In the genomic region with DNA sequence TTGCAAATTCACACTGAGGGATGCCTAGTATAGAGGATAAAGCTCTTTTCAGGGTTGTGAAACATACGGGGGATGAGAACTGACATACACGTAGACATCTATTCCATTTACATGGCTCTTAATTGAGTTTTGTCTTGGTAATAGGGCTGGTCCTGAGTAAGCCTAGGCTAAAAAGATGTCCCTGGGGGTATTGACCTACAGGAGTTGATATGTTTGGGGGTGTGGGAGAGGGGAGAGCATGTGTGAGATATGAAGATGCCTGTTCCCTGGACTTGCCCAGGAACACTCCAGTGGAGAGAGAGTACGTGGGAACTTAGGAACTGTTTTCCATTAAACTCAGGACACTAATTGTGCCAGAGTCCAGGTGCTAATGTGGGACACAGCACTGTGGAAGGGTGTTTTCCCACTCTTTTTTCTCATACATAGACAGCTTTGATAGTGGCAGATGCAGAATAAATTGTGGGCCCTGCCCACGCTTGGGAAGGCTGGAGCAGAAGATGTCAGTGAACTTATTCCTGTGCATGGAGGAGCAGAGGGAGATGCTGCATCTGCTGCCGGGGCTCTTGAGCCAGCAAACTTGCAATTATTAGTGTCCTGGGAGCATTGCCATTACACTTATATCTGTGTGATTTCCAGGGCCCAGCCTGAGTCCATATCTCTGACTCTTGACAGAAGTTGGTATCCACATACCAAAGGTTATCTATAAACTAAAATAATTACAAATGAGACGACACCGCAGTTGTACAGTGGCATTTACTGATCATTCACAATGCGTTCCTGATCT, we compare ENCODE assay signal across 32 cellular contexts. TPM values are rescaled to one million over a fixed set of nuclear protein-coding genes. Genes with fewer than 3 reads are reported as not detected.
DNase-seq lines count a peak whose midpoint lies in the region; ATAC-seq, FAIRE-seq and TF ChIP-seq lines count a peak whose summit lies in the region.
"Had no signal": no experiment of that assay in that cellular context is flagged by ENCODE, and none has a peak within 500 bp of the region (broad histone marks: within the 10 kb centered on the region; RNA-seq: fewer than 3 reads in every experiment).

No MANE protein-coding gene starts in this region.

- H3K36me3 ChIP-seq in heart left ventricle (no peaks in the 10 kb centered on the region), tibial artery (no peaks in the 10 kb centered on the region), prostate gland (no peaks in the 10 kb centered on the region), kidney (ENCODE audit: control insufficient read depth in 1 of 2, insufficient read depth in 2 of 2, low read length in 2 of 2) (no peaks in the 10 kb centered on the region)
- H3K36me3 ChIP-seq: breast epithelium, neural progenitor cell, upper lobe of right lung had no signal

- H3K4me1 ChIP-seq in heart left ventricle (peaks cover 3 to 63% (median 40%) of the 10 kb centered on the region in 12 donors), tibial artery (peaks cover 0 to 93% (median 35%) of the 10 kb centered on the region in 4 donors), prostate gland (replicated peaks) (no peaks in the 10 kb centered on the region), kidney (ENCODE audit: control insufficient read depth in 1 of 2, insufficient read depth in 1 of 2, low read depth in 1 of 2, low read length in 2 of 2) (peaks cover 0 to 5% of the 10 kb centered on the region in 2 donors)
- H3K4me1 ChIP-seq: neural progenitor cell, upper lobe of right lung had no signal

- H3K4me3 Mint-ChIP-seq in neural crest cell, result no peak overlapping the region
- no peak overlapping the region for H3K4me3 Mint-ChIP-seq in T-helper 2 cell treated with Interferon-gamma antibody and Interleukin-4, amounts not matched to agents 5 μg/mL and 100 μg/mL, for 36 hours
- H3K4me3 Mint-ChIP-seq: activated CD4-positive, alpha-beta T cell treated with anti-CD3 and anti-CD28 coated beads for 36 hours; neural progenitor cell had no signal

- WGBS in heart left ventricle, 4 donors, result 37 to 45% (median 42%) methylated on average over 8 of the region's 8 CpGs
- 69% methylated on average over 8 of the region's 8 CpGs for WGBS in prostate gland

- intact Hi-C loops in heart left ventricle (cut with DNase I) (no loop called here), tibial artery (cut with DNase I; ENCODE audit: low total_unique reads) (no loop called here), prostate gland (cut with DNase I) (no loop called here), kidney (cut with DNase I) (no loop called here)

- H3K9me3 ChIP-seq in heart left ventricle, result no peaks in the 10 kb centered on the region
- no peaks in the 10 kb centered on the region for H3K9me3 ChIP-seq in tibial artery
- H3K9me3 ChIP-seq in prostate gland, result no peaks in the 10 kb centered on the region
- no peaks in the 10 kb centered on the region for H3K9me3 ChIP-seq in kidney (ENCODE audit: control insufficient read depth in 1 of 2, low read length in 2 of 2)
- H3K9me3 ChIP-seq: breast epithelium, upper lobe of right lung had no signal

- H3K27me3 Mint-ChIP-seq in neural crest cell (ENCODE audit: low read depth), result no peaks in the 10 kb centered on the region
- peaks cover 20% of the 10 kb centered on the region for H3K27me3 Mint-ChIP-seq in T-helper 2 cell treated with Interferon-gamma antibody and Interleukin-4, amounts not matched to agents 5 μg/mL and 100 μg/mL, for 36 hours (ENCODE audit: low read depth)

- peak overlapping the region; percentile 49 for H3K4me3 ChIP-seq in coronary artery
- H3K4me3 ChIP-seq in heart left ventricle, result peak overlapping the region in 4 of 12 donors; percentile 1 to 12 (median 6)
- H3K4me3 ChIP-seq in tibial artery, result no peak overlapping the region
- H3K4me3 ChIP-seq in prostate gland, result no peak overlapping the region
- H3K4me3 ChIP-seq in kidney (ENCODE audit: low read length in 2 of 2), result no peak overlapping the region
- H3K4me3 ChIP-seq: breast epithelium, neural progenitor cell, upper lobe of right lung had no signal

- H3K9ac ChIP-seq in kidney (ENCODE audit: low read length in 2 of 2), result no peak overlapping the region
- H3K9ac ChIP-seq: neural progenitor cell had no signal

- H3K9me3 Mint-ChIP-seq in neural crest cell, result no peaks in the 10 kb centered on the region
- H3K9me3 Mint-ChIP-seq in T-helper 2 cell treated with Interferon-gamma antibody and Interleukin-4, amounts not matched to agents 5 μg/mL and 100 μg/mL, for 36 hours, result no peaks in the 10 kb centered on the region
- H3K9me3 Mint-ChIP-seq: activated T-helper 2 cell treated with anti-CD3 and anti-CD28 coated beads, Interferon-gamma antibody, Interleukin-2, Interleukin-4, amounts not matched to agents 10 μg/mL and 5 μg/mL and 100 μg/mL, durations not matched to agents 14 hours and 24 hours and 36 hours; neural progenitor cell had no signal

- H3K27ac ChIP-seq in coronary artery, result peak overlapping the region; percentile 61 to 78
- H3K27ac ChIP-seq in heart left ventricle, result peak overlapping the region in 11 of 12 donors; percentile 22 to 82 (median 67)
- H3K27ac ChIP-seq in tibial artery, result peak overlapping the region; percentile 63 to 90
- no peak overlapping the region for H3K27ac ChIP-seq in prostate gland
- H3K27ac ChIP-seq in kidney (ENCODE audit: low read depth in 2 of 2, low read length in 2 of 2), result no peak overlapping the region
- H3K27ac ChIP-seq: neural progenitor cell, upper lobe of right lung, VCaP had no signal

- FAIRE-seq in kidney (lab: Jason Lieb, UNC), result no peak
- FAIRE-seq: colon, GM12892 had no signal

- peak overlapping the region; percentile 30 for H3K27ac Mint-ChIP-seq in neural crest cell (ENCODE audit: unreplicated experiment)
- H3K27ac Mint-ChIP-seq in T-helper 2 cell treated with Interferon-gamma antibody and Interleukin-4, amounts not matched to agents 5 μg/mL and 100 μg/mL, for 36 hours, result no peak overlapping the region
- H3K27ac Mint-ChIP-seq: activated CD4-positive, alpha-beta T cell treated with anti-CD3 and anti-CD28 coated beads for 36 hours; activated T-helper 2 cell treated with anti-CD3 and anti-CD28 coated beads, Interferon-gamma antibody, Interleukin-2, Interleukin-4, amounts not matched to agents 10 μg/mL and 5 μg/mL and 100 μg/mL, durations not matched to agents 14 hours and 24 hours and 36 hours; neural progenitor cell had no signal

- H3K36me3 Mint-ChIP-seq in neural crest cell (ENCODE audit: low read depth), result no peaks in the 10 kb centered on the region
- no peaks in the 10 kb centered on the region for H3K36me3 Mint-ChIP-seq in T-helper 2 cell treated with Interferon-gamma antibody and Interleukin-4, amounts not matched to agents 5 μg/mL and 100 μg/mL, for 36 hours (ENCODE audit: low read depth)
- H3K36me3 Mint-ChIP-seq: neural progenitor cell had no signal

- H3K27me3 ChIP-seq in heart left ventricle (no peaks in the 10 kb centered on the region), tibial artery (no peaks in the 10 kb centered on the region), prostate gland (replicated peaks; ENCODE audit: insufficient read depth) (no peaks in the 10 kb centered on the region)
- H3K27me3 ChIP-seq: breast epithelium, neural progenitor cell, upper lobe of right lung had no signal

- no peak for TF ChIP-seq POLR2A in heart left ventricle (IDR thresholded peaks at IDR 0.05)
- no peak for TF ChIP-seq POLR2A in prostate gland (IDR thresholded peaks at IDR 0.05)

- peak; percentile 69 to 84 (median 76) for ATAC-seq in heart left ventricle
- ATAC-seq: activated CD4-positive, alpha-beta T cell treated with anti-CD3 and anti-CD28 coated beads for 36 hours; PC-3; upper lobe of right lung had no signal

- H3K4me1 Mint-ChIP-seq in neural crest cell, result peaks cover 4% of the 10 kb centered on the region
- H3K4me1 Mint-ChIP-seq in T-helper 2 cell treated with Interferon-gamma antibody and Interleukin-4, amounts not matched to agents 5 μg/mL and 100 μg/mL, for 36 hours (ENCODE audit: low read depth), result no peaks in the 10 kb centered on the region
- H3K4me1 Mint-ChIP-seq: activated CD4-positive, alpha-beta T cell treated with anti-CD3 and anti-CD28 coated beads for 36 hours; neural progenitor cell had no signal

- TF ChIP-seq CTCF in coronary artery (IDR thresholded peaks at IDR 0.05) (no peak), heart left ventricle (IDR thresholded peaks at IDR 0.05) (no peak), neural crest cell (conservative IDR thresholded peaks at IDR 0.05) (no peak), tibial artery (IDR thresholded peaks at IDR 0.05) (no peak), prostate gland (IDR thresholded peaks at IDR 0.05) (no peak), kidney (IDR thresholded peaks at IDR 0.05; ENCODE audit: borderline replicate concordance, extremely low read depth, insufficient read depth) (no peak)

- DNase-seq in coronary artery (ENCODE audit: low spot score), result no peak
- DNase-seq in heart left ventricle, result peak in 2 of 5 donors; percentile 27 to 31
- DNase-seq in neural crest cell (ENCODE audit: low read depth, low spot score), result no peak
- no peak for DNase-seq in tibial artery
- no peak for DNase-seq in prostate gland (ENCODE audit: low spot score)
- no peak for DNase-seq in NCI-H226
- no peak for DNase-seq in kidney
- DNase-seq in T-helper 2 cell treated with Interferon-gamma antibody and Interleukin-4, amounts not matched to agents 5 μg/mL and 100 μg/mL, for 36 hours (ENCODE audit: low spot score), result no peak
- DNase-seq: activated CD4-positive, alpha-beta T cell treated with anti-CD3 and anti-CD28 coated beads for 36 hours; activated naive CD4-positive, alpha-beta T cell treated with anti-CD3 and anti-CD28 coated beads, Interleukin-2, amount 50 U/mL, for 16 hours; activated T-cell treated with anti-CD3 and anti-CD28 coated beads for 4 hours; C1 segment of cervical spinal cord; DMS53; effector CD4-positive, alpha-beta T cell; H7; KBM-7; NCI-H1105 treated with DMSO at 0.1 percent for 48 hours; NCI-H1930; NCI-H526; PC-3; posterior cingulate gyrus; SHP77 treated with DMSO at 0.1 percent for 48 hours; stimulated activated CD4-positive, alpha-beta T cell treated with anti-CD3 and anti-CD28 coated beads, Interleukin-4, amount 100 ng/mL, for 24 hours; SW 1271; T-helper 9 cell; upper lobe of right lung had no signal

RNA-seq across cellular contexts. Expression of gene SYNPO2, which starts 20.7 kb away (rescaled TPM):
- total RNA-seq in heart left ventricle (100 to 1,000 TPM; 151 to 290 (median 247) TPM), neural crest cell (0.07 and 0.18 TPM in 2 replicates), prostate gland (100 to 1,000 TPM; 131 to 181 TPM), kidney (56.5 TPM)
- polyA plus RNA-seq in heart left ventricle (10 to 100 TPM; 31.2 to 72.4 TPM), kidney (ENCODE audit: insufficient read depth, low read depth, low replicate concordance) (7.5 TPM)

Comparison
In these comparisons a context has a peak if more than half of its experiments do, and no peak if none do; other contexts are left out.
1. H3K27ac ChIP-seq: peak in coronary artery (2 of 2), heart left ventricle (11 of 12) and tibial artery (2 of 2); none in prostate gland (0 of 2) and kidney (0 of 2).
2. RNA of gene SYNPO2, which starts 20.7 kb away (total RNA-seq): 151 to 290 TPM in heart left ventricle, 131 to 181 TPM in prostate gland and 56.5 TPM in kidney (single experiment); 0.07 to 0.18 TPM in neural crest cell; every median in the first group is over 10 times any median in the second.